Comparison of ENCODE assay signal across 1 cellular context in the genomic region with DNA sequence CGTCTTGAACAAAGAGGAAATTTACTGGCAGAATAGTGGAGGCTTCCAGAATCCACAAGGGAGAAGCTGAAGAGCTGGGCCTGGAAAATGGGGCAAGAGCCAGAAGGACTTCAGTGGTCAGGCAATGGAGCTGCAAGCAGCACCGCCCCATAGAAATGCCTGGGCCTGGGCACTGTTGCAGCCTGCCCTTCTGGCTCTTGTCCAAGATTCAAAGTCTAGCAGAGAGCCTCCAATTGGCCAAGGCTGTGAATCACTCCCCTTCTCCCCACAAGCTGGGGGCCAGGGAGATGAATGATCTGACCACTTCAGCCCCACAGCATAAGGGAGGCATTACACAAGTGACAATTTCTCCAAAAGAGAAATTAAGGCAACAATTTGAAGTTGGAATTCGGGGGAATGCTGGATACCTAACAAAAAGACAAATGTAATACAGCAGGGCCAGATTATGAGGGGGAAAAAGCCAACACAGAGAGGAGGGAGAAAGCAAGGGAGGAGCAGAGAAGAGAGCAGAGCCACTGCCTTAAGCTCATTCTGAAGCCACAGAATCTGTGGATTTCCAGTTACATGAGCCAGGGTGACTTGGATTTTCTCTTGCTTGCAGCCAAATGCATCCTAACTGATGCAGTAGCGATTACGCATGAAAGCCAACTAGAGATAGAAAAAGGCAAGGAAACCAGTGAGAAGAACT.
TF ChIP-seq lines count a peak whose summit lies in the region.

No MANE protein-coding gene starts in this region.

TF ChIP-seq in HepG2, 621 proteins besides CTCF, POLR2A, EP300 and RAD21 (continued from another document and continues in another):
- TF ChIP-seq, protein P1, sequence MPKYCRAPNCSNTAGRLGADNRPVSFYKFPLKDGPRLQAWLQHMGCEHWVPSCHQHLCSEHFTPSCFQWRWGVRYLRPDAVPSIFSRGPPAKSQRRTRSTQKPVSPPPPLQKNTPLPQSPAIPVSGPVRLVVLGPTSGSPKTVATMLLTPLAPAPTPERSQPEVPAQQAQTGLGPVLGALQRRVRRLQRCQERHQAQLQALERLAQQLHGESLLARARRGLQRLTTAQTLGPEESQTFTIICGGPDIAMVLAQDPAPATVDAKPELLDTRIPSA (CRISPR knock-in tag; IDR thresholded peaks at IDR 0.05; ENCODE audit: borderline replicate concordance), result no peak
- TF ChIP-seq XRCC5 (optimal IDR thresholded peaks at IDR 0.05; ENCODE audit: low read length), result peak; percentile 76
- TF ChIP-seq SOX5 (CRISPR knock-in tag; IDR thresholded peaks at IDR 0.05; ENCODE audit: borderline replicate concordance), result peak; percentile 36; the same call in 1 of the 2 replicates
- 0 out of 2 replicates have a peak, but pooled peaks have one; percentile 12 for TF ChIP-seq ZMYM3 (CRISPR knock-in tag; IDR thresholded peaks at IDR 0.05)
- peak; percentile 55; the same call in 1 of the 2 replicates for TF ChIP-seq ZNF782 (CRISPR knock-in tag; IDR thresholded peaks at IDR 0.05; ENCODE audit: borderline replicate concordance)
- peak; percentile 67; the same call in 1 of the 2 replicates for TF ChIP-seq ZSCAN29 (CRISPR knock-in tag; conservative IDR thresholded peaks at IDR 0.05)
- TF ChIP-seq NCOR1 (IDR thresholded peaks at IDR 0.05; ENCODE audit: borderline replicate concordance, low read length), result peak; percentile 47; the same call in 1 of the 2 replicates
- peak; percentile 34; the same call in 1 of the 2 replicates for TF ChIP-seq ZNF121 (CRISPR knock-in tag; IDR thresholded peaks at IDR 0.05)
- TF ChIP-seq ZNF720 (CRISPR knock-in tag; IDR thresholded peaks at IDR 0.05), result no peak
- TF ChIP-seq HNF4A (CRISPR knock-in tag; IDR thresholded peaks at IDR 0.05), result peak; percentile 82
- TF ChIP-seq GATAD2A (CRISPR knock-in tag; IDR thresholded peaks at IDR 0.05), result peak; percentile 55
- TF ChIP-seq EHMT2 (IDR thresholded peaks at IDR 0.05; ENCODE audit: borderline replicate concordance, low read depth, low read length), result peak; percentile 54
- TF ChIP-seq RXRA (CRISPR knock-in tag; IDR thresholded peaks at IDR 0.05), result no peak; the same call in 1 of the 2 replicates
- TF ChIP-seq, protein P2, sequence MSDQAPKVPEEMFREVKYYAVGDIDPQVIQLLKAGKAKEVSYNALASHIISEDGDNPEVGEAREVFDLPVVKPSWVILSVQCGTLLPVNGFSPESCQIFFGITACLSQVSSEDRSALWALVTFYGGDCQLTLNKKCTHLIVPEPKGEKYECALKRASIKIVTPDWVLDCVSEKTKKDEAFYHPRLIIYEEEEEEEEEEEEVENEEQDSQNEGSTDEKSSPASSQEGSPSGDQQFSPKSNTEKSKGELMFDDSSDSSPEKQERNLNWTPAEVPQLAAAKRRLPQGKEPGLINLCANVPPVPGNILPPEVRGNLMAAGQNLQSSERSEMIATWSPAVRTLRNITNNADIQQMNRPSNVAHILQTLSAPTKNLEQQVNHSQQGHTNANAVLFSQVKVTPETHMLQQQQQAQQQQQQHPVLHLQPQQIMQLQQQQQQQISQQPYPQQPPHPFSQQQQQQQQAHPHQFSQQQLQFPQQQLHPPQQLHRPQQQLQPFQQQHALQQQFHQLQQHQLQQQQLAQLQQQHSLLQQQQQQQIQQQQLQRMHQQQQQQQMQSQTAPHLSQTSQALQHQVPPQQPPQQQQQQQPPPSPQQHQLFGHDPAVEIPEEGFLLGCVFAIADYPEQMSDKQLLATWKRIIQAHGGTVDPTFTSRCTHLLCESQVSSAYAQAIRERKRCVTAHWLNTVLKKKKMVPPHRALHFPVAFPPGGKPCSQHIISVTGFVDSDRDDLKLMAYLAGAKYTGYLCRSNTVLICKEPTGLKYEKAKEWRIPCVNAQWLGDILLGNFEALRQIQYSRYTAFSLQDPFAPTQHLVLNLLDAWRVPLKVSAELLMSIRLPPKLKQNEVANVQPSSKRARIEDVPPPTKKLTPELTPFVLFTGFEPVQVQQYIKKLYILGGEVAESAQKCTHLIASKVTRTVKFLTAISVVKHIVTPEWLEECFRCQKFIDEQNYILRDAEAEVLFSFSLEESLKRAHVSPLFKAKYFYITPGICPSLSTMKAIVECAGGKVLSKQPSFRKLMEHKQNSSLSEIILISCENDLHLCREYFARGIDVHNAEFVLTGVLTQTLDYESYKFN (CRISPR knock-in tag; conservative IDR thresholded peaks at IDR 0.05), result peak; percentile 54
- peak; percentile 16; the same call in 1 of the 2 replicates for TF ChIP-seq CBX5 (CRISPR knock-in tag; IDR thresholded peaks at IDR 0.05; ENCODE audit: borderline replicate concordance)
- TF ChIP-seq, protein P3, sequence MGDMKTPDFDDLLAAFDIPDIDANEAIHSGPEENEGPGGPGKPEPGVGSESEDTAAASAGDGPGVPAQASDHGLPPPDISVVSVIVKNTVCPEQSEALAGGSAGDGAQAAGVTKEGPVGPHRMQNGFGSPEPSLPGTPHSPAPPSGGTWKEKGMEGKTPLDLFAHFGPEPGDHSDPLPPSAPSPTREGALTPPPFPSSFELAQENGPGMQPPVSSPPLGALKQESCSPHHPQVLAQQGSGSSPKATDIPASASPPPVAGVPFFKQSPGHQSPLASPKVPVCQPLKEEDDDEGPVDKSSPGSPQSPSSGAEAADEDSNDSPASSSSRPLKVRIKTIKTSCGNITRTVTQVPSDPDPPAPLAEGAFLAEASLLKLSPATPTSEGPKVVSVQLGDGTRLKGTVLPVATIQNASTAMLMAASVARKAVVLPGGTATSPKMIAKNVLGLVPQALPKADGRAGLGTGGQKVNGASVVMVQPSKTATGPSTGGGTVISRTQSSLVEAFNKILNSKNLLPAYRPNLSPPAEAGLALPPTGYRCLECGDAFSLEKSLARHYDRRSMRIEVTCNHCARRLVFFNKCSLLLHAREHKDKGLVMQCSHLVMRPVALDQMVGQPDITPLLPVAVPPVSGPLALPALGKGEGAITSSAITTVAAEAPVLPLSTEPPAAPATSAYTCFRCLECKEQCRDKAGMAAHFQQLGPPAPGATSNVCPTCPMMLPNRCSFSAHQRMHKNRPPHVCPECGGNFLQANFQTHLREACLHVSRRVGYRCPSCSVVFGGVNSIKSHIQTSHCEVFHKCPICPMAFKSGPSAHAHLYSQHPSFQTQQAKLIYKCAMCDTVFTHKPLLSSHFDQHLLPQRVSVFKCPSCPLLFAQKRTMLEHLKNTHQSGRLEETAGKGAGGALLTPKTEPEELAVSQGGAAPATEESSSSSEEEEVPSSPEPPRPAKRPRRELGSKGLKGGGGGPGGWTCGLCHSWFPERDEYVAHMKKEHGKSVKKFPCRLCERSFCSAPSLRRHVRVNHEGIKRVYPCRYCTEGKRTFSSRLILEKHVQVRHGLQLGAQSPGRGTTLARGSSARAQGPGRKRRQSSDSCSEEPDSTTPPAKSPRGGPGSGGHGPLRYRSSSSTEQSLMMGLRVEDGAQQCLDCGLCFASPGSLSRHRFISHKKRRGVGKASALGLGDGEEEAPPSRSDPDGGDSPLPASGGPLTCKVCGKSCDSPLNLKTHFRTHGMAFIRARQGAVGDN (CRISPR knock-in tag; IDR thresholded peaks at IDR 0.05), result peak; percentile 28; the same call in 1 of the 2 replicates
- TF ChIP-seq NFYC (CRISPR knock-in tag; IDR thresholded peaks at IDR 0.05), result 0 out of 2 replicates have a peak, but pooled peaks have one; percentile 43
- peak; percentile 43; the same call in 1 of the 2 replicates for TF ChIP-seq HOXA3 (CRISPR knock-in tag; IDR thresholded peaks at IDR 0.05)
- TF ChIP-seq STAG1 (CRISPR knock-in tag; IDR thresholded peaks at IDR 0.05), result peak; percentile 11; the same call in 1 of the 2 replicates
- TF ChIP-seq HIVEP1 (CRISPR knock-in tag; IDR thresholded peaks at IDR 0.05), result no peak
- TF ChIP-seq SOX6 (IDR thresholded peaks at IDR 0.05), result no peak
- TF ChIP-seq SOX6 (CRISPR knock-in tag; IDR thresholded peaks at IDR 0.05), result peak; percentile 27; the same call in 1 of the 2 replicates
- TF ChIP-seq NFIC (IDR thresholded peaks at IDR 0.05; ENCODE audit: low read length), result peak; percentile 65; the same call in 1 of the 2 replicates
- no peak for TF ChIP-seq ZNF282 (IDR thresholded peaks at IDR 0.05; ENCODE audit: partially characterized antibody)
- TF ChIP-seq, protein P4, sequence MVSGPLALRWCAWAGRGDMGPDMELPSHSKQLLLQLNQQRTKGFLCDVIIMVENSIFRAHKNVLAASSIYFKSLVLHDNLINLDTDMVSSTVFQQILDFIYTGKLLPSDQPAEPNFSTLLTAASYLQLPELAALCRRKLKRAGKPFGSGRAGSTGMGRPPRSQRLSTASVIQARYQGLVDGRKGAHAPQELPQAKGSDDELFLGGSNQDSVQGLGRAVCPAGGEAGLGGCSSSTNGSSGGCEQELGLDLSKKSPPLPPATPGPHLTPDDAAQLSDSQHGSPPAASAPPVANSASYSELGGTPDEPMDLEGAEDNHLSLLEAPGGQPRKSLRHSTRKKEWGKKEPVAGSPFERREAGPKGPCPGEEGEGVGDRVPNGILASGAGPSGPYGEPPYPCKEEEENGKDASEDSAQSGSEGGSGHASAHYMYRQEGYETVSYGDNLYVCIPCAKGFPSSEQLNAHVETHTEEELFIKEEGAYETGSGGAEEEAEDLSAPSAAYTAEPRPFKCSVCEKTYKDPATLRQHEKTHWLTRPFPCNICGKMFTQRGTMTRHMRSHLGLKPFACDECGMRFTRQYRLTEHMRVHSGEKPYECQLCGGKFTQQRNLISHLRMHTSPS (CRISPR knock-in tag; IDR thresholded peaks at IDR 0.05; ENCODE audit: low read depth), result 0 out of 2 replicates have a peak, but pooled peaks have one; percentile 19
- TF ChIP-seq ZZZ3 (CRISPR knock-in tag; IDR thresholded peaks at IDR 0.05; ENCODE audit: borderline replicate concordance), result peak; percentile 21; the same call in 1 of the 2 replicates
- TF ChIP-seq SALL1 (CRISPR knock-in tag; IDR thresholded peaks at IDR 0.05), result peak; percentile 69; the same call in 1 of the 2 replicates
- 0 out of 2 replicates have a peak, but pooled peaks have one; percentile 10 for TF ChIP-seq RXRB (CRISPR knock-in tag; IDR thresholded peaks at IDR 0.05; ENCODE audit: borderline replicate concordance)
- no peak for TF ChIP-seq MEIS2 (CRISPR knock-in tag; IDR thresholded peaks at IDR 0.05)
- peak; percentile 75 for TF ChIP-seq HNF4G (IDR thresholded peaks at IDR 0.05; ENCODE audit: borderline replicate concordance, low read depth, low read length)
- TF ChIP-seq HNF4G (CRISPR knock-in tag; IDR thresholded peaks at IDR 0.05; ENCODE audit: borderline replicate concordance, low read depth), result peak; percentile 35; the same call in 1 of the 2 replicates
- TF ChIP-seq MTA1 (CRISPR knock-in tag; IDR thresholded peaks at IDR 0.05; ENCODE audit: borderline replicate concordance), result 0 out of 2 replicates have a peak, but pooled peaks have one; percentile 64
- TF ChIP-seq, protein P5, sequence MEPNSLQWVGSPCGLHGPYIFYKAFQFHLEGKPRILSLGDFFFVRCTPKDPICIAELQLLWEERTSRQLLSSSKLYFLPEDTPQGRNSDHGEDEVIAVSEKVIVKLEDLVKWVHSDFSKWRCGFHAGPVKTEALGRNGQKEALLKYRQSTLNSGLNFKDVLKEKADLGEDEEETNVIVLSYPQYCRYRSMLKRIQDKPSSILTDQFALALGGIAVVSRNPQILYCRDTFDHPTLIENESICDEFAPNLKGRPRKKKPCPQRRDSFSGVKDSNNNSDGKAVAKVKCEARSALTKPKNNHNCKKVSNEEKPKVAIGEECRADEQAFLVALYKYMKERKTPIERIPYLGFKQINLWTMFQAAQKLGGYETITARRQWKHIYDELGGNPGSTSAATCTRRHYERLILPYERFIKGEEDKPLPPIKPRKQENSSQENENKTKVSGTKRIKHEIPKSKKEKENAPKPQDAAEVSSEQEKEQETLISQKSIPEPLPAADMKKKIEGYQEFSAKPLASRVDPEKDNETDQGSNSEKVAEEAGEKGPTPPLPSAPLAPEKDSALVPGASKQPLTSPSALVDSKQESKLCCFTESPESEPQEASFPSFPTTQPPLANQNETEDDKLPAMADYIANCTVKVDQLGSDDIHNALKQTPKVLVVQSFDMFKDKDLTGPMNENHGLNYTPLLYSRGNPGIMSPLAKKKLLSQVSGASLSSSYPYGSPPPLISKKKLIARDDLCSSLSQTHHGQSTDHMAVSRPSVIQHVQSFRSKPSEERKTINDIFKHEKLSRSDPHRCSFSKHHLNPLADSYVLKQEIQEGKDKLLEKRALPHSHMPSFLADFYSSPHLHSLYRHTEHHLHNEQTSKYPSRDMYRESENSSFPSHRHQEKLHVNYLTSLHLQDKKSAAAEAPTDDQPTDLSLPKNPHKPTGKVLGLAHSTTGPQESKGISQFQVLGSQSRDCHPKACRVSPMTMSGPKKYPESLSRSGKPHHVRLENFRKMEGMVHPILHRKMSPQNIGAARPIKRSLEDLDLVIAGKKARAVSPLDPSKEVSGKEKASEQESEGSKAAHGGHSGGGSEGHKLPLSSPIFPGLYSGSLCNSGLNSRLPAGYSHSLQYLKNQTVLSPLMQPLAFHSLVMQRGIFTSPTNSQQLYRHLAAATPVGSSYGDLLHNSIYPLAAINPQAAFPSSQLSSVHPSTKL (CRISPR knock-in tag; IDR thresholded peaks at IDR 0.05), result peak; percentile 54; the same call in 1 of the 2 replicates
- TF ChIP-seq POLR2AphosphoS2 (IDR thresholded peaks at IDR 0.05; ENCODE audit: low read depth, low read length), result no peak
- no peak for TF ChIP-seq CHCHD3 (CRISPR knock-in tag; IDR thresholded peaks at IDR 0.05)
- 0 out of 2 replicates have a peak, but pooled peaks have one; percentile 37 for TF ChIP-seq ZNF644 (CRISPR knock-in tag; IDR thresholded peaks at IDR 0.05; ENCODE audit: low read depth)
- TF ChIP-seq, protein P6, sequence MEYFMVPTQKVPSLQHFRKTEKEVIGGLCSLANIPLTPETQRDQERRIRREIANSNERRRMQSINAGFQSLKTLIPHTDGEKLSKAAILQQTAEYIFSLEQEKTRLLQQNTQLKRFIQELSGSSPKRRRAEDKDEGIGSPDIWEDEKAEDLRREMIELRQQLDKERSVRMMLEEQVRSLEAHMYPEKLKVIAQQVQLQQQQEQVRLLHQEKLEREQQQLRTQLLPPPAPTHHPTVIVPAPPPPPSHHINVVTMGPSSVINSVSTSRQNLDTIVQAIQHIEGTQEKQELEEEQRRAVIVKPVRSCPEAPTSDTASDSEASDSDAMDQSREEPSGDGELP (IDR thresholded peaks at IDR 0.05; ENCODE audit: borderline replicate concordance, low read depth), result peak; percentile 32; the same call in 1 of the 2 replicates
- TF ChIP-seq SOX13 (IDR thresholded peaks at IDR 0.05), result no peak
- TF ChIP-seq SOX13 (CRISPR knock-in tag; conservative IDR thresholded peaks at IDR 0.05 in 1 of 2, IDR thresholded peaks at IDR 0.05 in 1 of 2), result peak in 1 of 2 experiments; percentile 34; a peak in 1 of 4 replicates
- peak; percentile 33; the same call in 1 of the 2 replicates for TF ChIP-seq CEBPG (CRISPR knock-in tag; IDR thresholded peaks at IDR 0.05)
- peak; percentile 74 for TF ChIP-seq ZFX (CRISPR knock-in tag; IDR thresholded peaks at IDR 0.05; ENCODE audit: low read depth)
